8 cellular contexts compared by ENCODE assay signal in genomic region chr12:106760184-106760531, GRCh38. TPM values are rescaled to one million over a fixed set of nuclear protein-coding genes. Genes with fewer than 3 reads are reported as not detected.
DNase-seq lines count a peak whose midpoint lies in the region; ATAC-seq and TF ChIP-seq lines count a peak whose summit lies in the region.

No MANE protein-coding gene starts in this region.

- H3K27me3 ChIP-seq in DND-41 (ENCODE audit: insufficient read depth, low read length, poor library complexity) (no peaks in the 10 kb centered on the region), heart right ventricle (no peaks in the 10 kb centered on the region), tibial artery (no peaks in the 10 kb centered on the region)

- peak; percentile 66 for DNase-seq in DND-41
- no peak for DNase-seq in heart right ventricle
- DNase-seq in tibial artery: no peak
- no peak for DNase-seq in LoVo (ENCODE audit: low spot score)
- no peak for DNase-seq in NCI-H69 (lab: John Stamatoyannopoulos, UW)

- H3K9me3 ChIP-seq in DND-41 (ENCODE audit: insufficient read depth, low read length, severe bottlenecking) (no peaks in the 10 kb centered on the region), heart right ventricle (no peaks in the 10 kb centered on the region), tibial artery (no peaks in the 10 kb centered on the region)

- H3K4me3 ChIP-seq in DND-41 (ENCODE audit: low read depth in 1 of 2, low read length in 2 of 2) (peak overlapping the region in 1 of 2 experiments; percentile 52; a peak in 2 of 4 replicates), heart right ventricle (no peak overlapping the region), tibial artery (no peak overlapping the region)

- peak overlapping the region; percentile 96 for H2AFZ ChIP-seq in DND-41 (ENCODE audit: low read depth, low read length)

- H3K4me2 ChIP-seq in DND-41 (ENCODE audit: insufficient read depth, low read length): peak overlapping the region; percentile 66

- intact Hi-C loops in heart right ventricle (cut with DNase I) (loop anchor here in 1 of 10 donors (10.0 kb wide), 1 partner anchor 155 kb away; no protein-coding TSS in a partner anchor), tibial artery (cut with DNase I; ENCODE audit: low total_unique reads) (no loop called here)

- peak; percentile 75 for TF ChIP-seq POLR2A in GM19193 (IDR thresholded peaks at IDR 0.05; ENCODE audit: extremely low read depth, insufficient read depth, insufficient read length)
- TF ChIP-seq POLR2A in Raji (IDR thresholded peaks at IDR 0.05; ENCODE audit: insufficient read depth, low read depth, low read length): peak; percentile 78

- WGBS in heart right ventricle, 2 donors: 55 to 65% methylated on average over 2 of the region's 2 CpGs

- H3K9ac ChIP-seq in DND-41 (ENCODE audit: low read depth, low read length): peak overlapping the region; percentile 55

- H3K79me2 ChIP-seq in DND-41 (ENCODE audit: insufficient read depth, low read length): no peaks in the 10 kb centered on the region

- TF ChIP-seq CTCF in DND-41 (IDR thresholded peaks at IDR 0.05; ENCODE audit: borderline replicate concordance, extremely low read depth, low read length, poor library complexity, severe bottlenecking) (no peak), heart right ventricle (IDR thresholded peaks at IDR 0.05) (no peak), tibial artery (IDR thresholded peaks at IDR 0.05) (no peak)

- H3K4me1 ChIP-seq in DND-41 (ENCODE audit: insufficient read depth, low read length): peaks cover 22% of the 10 kb centered on the region
- H3K4me1 ChIP-seq in heart right ventricle: peaks cover 0 to 45% (median 14%) of the 10 kb centered on the region in 9 donors
- peaks cover 0 to 49% (median 21%) of the 10 kb centered on the region in 4 donors for H3K4me1 ChIP-seq in tibial artery

- no peaks in the 10 kb centered on the region for H3K36me3 ChIP-seq in DND-41 (ENCODE audit: insufficient read depth, low read length)
- H3K36me3 ChIP-seq in heart right ventricle: no peaks in the 10 kb centered on the region
- H3K36me3 ChIP-seq in tibial artery: no peaks in the 10 kb centered on the region

- ATAC-seq in DND-41 (ENCODE audit: insufficient read depth, low read depth) (peak; percentile 98), HG03139 (IDR thresholded peaks at IDR 0.05; ENCODE audit: unreplicated experiment) (peak; percentile 98), heart right ventricle (peak in 7 of 8 donors; percentile 33 to 48 (median 37))

- H3K27ac ChIP-seq in DND-41 (ENCODE audit: low read length): peak overlapping the region; percentile 90
- peak overlapping the region in 4 of 10 donors; percentile 9 to 54 (median 34) for H3K27ac ChIP-seq in heart right ventricle
- H3K27ac ChIP-seq in tibial artery: peak overlapping the region; percentile 56 to 71

- no peaks in the 10 kb centered on the region for H4K20me1 ChIP-seq in DND-41 (ENCODE audit: insufficient read depth, low read length)

RNA-seq across cellular contexts. Expression of gene RIC8B, which starts 14.3 kb away (rescaled TPM):
- total RNA-seq in heart right ventricle: 10 to 100 TPM; 14.1 to 32.1 (median 23.2) TPM
- 1 to 10 TPM; 6.6 to 8.6 TPM for polyA plus RNA-seq in heart right ventricle

Comparison
In these comparisons a context has a peak if more than half of its experiments do, and no peak if none do; other contexts are left out.
1. ATAC-seq: peak in every context shown above with its lines; median percentile 98 in DND-41; 98 in HG03139; 37 in heart right ventricle.